In the genomic region with DNA sequence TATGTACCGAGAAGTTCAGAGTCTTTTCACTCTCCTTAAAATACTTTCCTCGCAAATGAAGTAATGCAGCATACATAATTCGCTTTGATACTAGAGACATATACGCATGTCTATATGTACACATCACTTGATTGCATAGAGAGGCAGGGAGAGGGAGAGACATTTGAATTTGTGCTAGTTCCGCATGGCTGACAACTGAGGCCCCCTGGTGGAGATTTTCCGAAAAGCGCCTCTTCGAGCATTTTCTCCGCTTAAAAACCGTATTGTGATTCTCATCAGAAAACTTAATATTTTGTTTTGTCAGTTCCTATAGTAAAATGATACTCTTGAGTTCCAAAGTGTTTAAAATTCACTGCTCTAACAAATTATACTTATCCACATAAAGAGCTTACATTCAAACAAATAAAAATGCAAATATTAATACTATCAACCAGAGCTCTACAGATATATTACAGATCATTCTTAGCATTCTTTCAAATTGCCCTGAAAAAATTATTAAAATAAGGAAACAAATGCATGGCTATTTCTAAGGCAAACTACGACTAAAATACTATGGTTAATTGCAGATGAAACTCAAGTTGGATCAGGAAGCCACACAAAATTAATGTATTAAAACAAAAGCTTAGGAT, we compare ENCODE assay signal across 8 cellular contexts. TPM values are rescaled to one million over a fixed set of nuclear protein-coding genes. Genes with fewer than 3 reads are reported as not detected.
DNase-seq lines count a peak whose midpoint lies in the region; ATAC-seq, FAIRE-seq and TF ChIP-seq lines count a peak whose summit lies in the region.

No MANE protein-coding gene starts in this region.

- H3K9me3 ChIP-seq in hepatocyte (ENCODE audit: low read depth) (no peaks in the 10 kb centered on the region), spleen (no peaks in the 10 kb centered on the region)

- no peak for FAIRE-seq in D721Med (lab: Jason Lieb, UNC)

- H3K27ac Mint-ChIP-seq in T-cell = no peak overlapping the region

- peak; percentile 46 to 70 (median 65) for ATAC-seq in T-cell (replicated peaks in 1 of 4)
- ATAC-seq in GM19328 (IDR thresholded peaks at IDR 0.05; ENCODE audit: unreplicated experiment) = no peak

- H3K36me3 ChIP-seq in hepatocyte (replicated peaks; ENCODE audit: insufficient read depth, low read depth) (no peaks in the 10 kb centered on the region), spleen (no peaks in the 10 kb centered on the region)

- CTCF ChIA-PET in T-cell (lab: Charles Lee) = interaction anchor here (0.6 to 5.1 kb wide), 22 partner anchors 8 to 1188 kb away, joined by 3 to 38 read pairs (median 4); a partner anchor contains a TSS

- intact Hi-C loops in spleen (cut with DNase I; ENCODE audit: low total_unique reads) = loop anchor here (5.0 kb wide), 1 partner anchor 1158 kb away; no protein-coding TSS in a partner anchor

- TF ChIP-seq CTCF in D721Med (IDR thresholded peaks at IDR 0.05; ENCODE audit: insufficient read depth, missing control alignments) (peak; percentile 73), LNCAP (IDR thresholded peaks at IDR 0.05) (peak; percentile 79), hepatocyte (IDR thresholded peaks at IDR 0.05; ENCODE audit: poor library complexity) (peak; percentile 81), spleen (IDR thresholded peaks at IDR 0.05 in 8 of 11, conservative IDR thresholded peaks at IDR 0.05 in 3 of 11) (peak in 10 of 11 experiments; percentile 57 to 90 (median 82))

- H3K27me3 ChIP-seq in hepatocyte (no peaks in the 10 kb centered on the region), spleen (replicated peaks in 1 of 7) (peaks cover 0 to 15% (median 0%) of the 10 kb centered on the region in 7 donors)

- no peaks in the 10 kb centered on the region for H3K36me3 Mint-ChIP-seq in T-cell

- WGBS in hepatocyte (ENCODE audit: low lambda C conversion rate, missing lambda C conversion rate) = 22% methylated on average over 11 of the region's 11 CpGs
- WGBS in spleen, 5 donors = 7 to 13% (median 9%) methylated on average over 11 of the region's 11 CpGs

- H3K27ac ChIP-seq in hepatocyte = no peak overlapping the region
- no peak overlapping the region for H3K27ac ChIP-seq in spleen

- H3K4me3 ChIP-seq in hepatocyte = no peak overlapping the region
- no peak overlapping the region for H3K4me3 ChIP-seq in spleen

- no peak overlapping the region for H3K4me3 Mint-ChIP-seq in T-cell

- H3K4me1 Mint-ChIP-seq in T-cell = peaks cover 5 to 9% (median 8%) of the 10 kb centered on the region in 3 donors

- H3K4me1 ChIP-seq in hepatocyte (ENCODE audit: insufficient read depth) = no peaks in the 10 kb centered on the region
- H3K4me1 ChIP-seq in spleen = peaks cover 0 to 9% (median 6%) of the 10 kb centered on the region in 6 donors

- no peak overlapping the region for H2AFZ ChIP-seq in hepatocyte

- no peaks in the 10 kb centered on the region for H3K9me2 ChIP-seq in hepatocyte (replicated peaks; ENCODE audit: insufficient read depth)

- H3K9me3 Mint-ChIP-seq in T-cell = no peaks in the 10 kb centered on the region

- peak overlapping the region; percentile 11 for H3K4me2 ChIP-seq in hepatocyte

- POLR2A ChIA-PET in T-cell (lab: Charles Lee) = no interaction called here

- no peaks in the 10 kb centered on the region for H3K79me2 ChIP-seq in hepatocyte

- peaks cover 14 to 23% of the 10 kb centered on the region in 2 donors for H3K27me3 Mint-ChIP-seq in T-cell

- DNase-seq in D721Med (ENCODE audit: insufficient read length, low spot score) = no peak
- DNase-seq in T-cell = peak in 33 of 34 experiments; percentile 29 to 71 (median 57)
- peak in 46 of 58 donors; percentile 8 to 73 (median 38) for DNase-seq in anterior cingulate cortex (lab: John Stamatoyannopoulos, UW)
- DNase-seq in hepatocyte (ENCODE audit: low spot score) = peak; percentile 73
- DNase-seq in spleen = peak; percentile 77
- DNase-seq in GM19238 (ENCODE audit: insufficient read length, low spot score) = no peak

- no peak for TF ChIP-seq POLR2A in spleen (IDR thresholded peaks at IDR 0.05)

- no peaks in the 10 kb centered on the region for H4K20me1 ChIP-seq in hepatocyte (ENCODE audit: insufficient read depth, poor library complexity, severe bottlenecking)

RNA-seq across cellular contexts. Expression of a gene that starts 0.6 kb away (rescaled TPM):
- 1 to 10 TPM in 3 of 5 donors, under 1 TPM in 2; 0.58 to 1.4 (median 1.0) TPM for total RNA-seq in T-cell
- 0.28 and 0.43 TPM in 2 replicates for total RNA-seq in hepatocyte
- 0.29 and 0.36 TPM in 2 replicates for polyA plus RNA-seq in hepatocyte
- 1 to 10 TPM in 4 of 7 donors, under 1 TPM in 3; 0.57 to 1.9 (median 1.2) TPM for total RNA-seq in spleen
- polyA plus RNA-seq in spleen = under 1 TPM; 0.21 to 0.76 (median 0.38) TPM

RNA-seq across cellular contexts. Expression of a gene that starts 15.1 kb away (rescaled TPM):
- total RNA-seq in T-cell (10 to 100 TPM; 30.1 to 46.1 (median 41.1) TPM), hepatocyte (47.6 TPM in 2 replicates), spleen (10 to 100 TPM; 31.4 to 39.9 (median 33.6) TPM)
- polyA plus RNA-seq in hepatocyte (44.9 and 54.6 TPM in 2 replicates), spleen (10 to 100 TPM; 41.5 to 47.7 (median 44.2) TPM)

Comparison
In these comparisons a context has a peak if more than half of its experiments do, and no peak if none do; other contexts are left out.
1. DNase-seq: peak in T-cell (33 of 34), anterior cingulate cortex (46 of 58), hepatocyte (single experiment) and spleen (single experiment); none in D721Med (single experiment) and GM19238 (single experiment).
2. Peak in every context shown above with its lines, with median percentiles within 50 percentile points of each other: CTCF ChIP-seq.